1 cellular context compared by ENCODE assay signal in genomic region chr13:44739120-44739519, GRCh38.
TF ChIP-seq lines count a peak whose summit lies in the region.

No MANE protein-coding gene starts in this region.

TF ChIP-seq in H1, 55 proteins besides CTCF, POLR2A, EP300 and RAD21 (continued from another document):
- no peak for TF ChIP-seq TEAD4 (IDR thresholded peaks at IDR 0.05; ENCODE audit: low read depth, low read length)
- TF ChIP-seq GABPA (IDR thresholded peaks at IDR 0.05; ENCODE audit: borderline replicate concordance, insufficient read depth, low read length), result no peak
- TF ChIP-seq ASH2L (IDR thresholded peaks at IDR 0.05; ENCODE audit: low read length), result no peak
- TF ChIP-seq CBX5 (IDR thresholded peaks at IDR 0.05; ENCODE audit: low read depth, low read length), result no peak
- TF ChIP-seq KDM5A (IDR thresholded peaks at IDR 0.05; ENCODE audit: low read length), result no peak
- TF ChIP-seq CHD7 (IDR thresholded peaks at IDR 0.05; ENCODE audit: insufficient replicate concordance, low read length), result no peak
- no peak for TF ChIP-seq SP1 (IDR thresholded peaks at IDR 0.05; ENCODE audit: low read depth, low read length)
- TF ChIP-seq MAFK (IDR thresholded peaks at IDR 0.05; ENCODE audit: low read depth, low read length), result no peak
- TF ChIP-seq PHF8 (conservative IDR thresholded peaks at IDR 0.05; ENCODE audit: low read depth, low read length), result no peak
